ENCODE assay signal across 8 cellular contexts in the genomic region with DNA sequence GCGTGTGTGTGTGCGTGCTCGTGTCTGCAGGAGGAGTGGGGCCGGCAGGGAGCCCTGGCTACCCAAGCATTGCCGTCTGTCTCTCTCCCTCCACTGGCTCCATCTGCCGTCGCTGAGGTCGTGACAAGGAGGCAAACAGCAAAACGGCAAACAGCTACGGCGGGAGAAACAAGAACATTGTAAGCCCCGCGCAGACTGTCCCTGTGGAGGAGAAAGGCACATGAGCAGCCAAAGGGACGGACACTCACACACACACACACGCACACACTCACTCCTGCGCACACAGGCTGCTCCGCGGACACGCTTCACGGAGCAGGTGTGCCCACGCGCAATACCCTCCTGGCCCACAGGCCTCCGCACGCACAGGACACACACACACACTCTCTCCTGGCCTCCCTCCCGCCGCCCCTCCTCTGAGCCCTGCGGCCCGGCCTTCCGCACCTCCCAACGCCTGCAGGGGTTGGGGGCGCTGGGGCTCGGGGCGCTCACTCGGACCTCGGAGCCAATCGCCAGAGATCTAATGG. TPM values are rescaled to one million over a fixed set of nuclear protein-coding genes. Genes with fewer than 3 reads are reported as not detected.
A peak's percentile ranks its signal among the peaks of the same experiment; 100 is the strongest.
DNase-seq lines count a peak whose midpoint lies in the region; FAIRE-seq and TF ChIP-seq lines count a peak whose summit lies in the region.

No MANE protein-coding gene starts in this region.

- H3K9ac ChIP-seq in endodermal cell (ENCODE audit: extremely low read depth, low read length, poor library complexity, severe bottlenecking) (no peak overlapping the region), neural cell (ENCODE audit: low read length) (peak overlapping the region; percentile 68)

- no peaks in the 10 kb centered on the region for H3K36me3 ChIP-seq in endodermal cell (ENCODE audit: control insufficient read depth, insufficient read depth, low read length)
- H3K36me3 ChIP-seq in neural cell (ENCODE audit: insufficient read depth, low read length): no peaks in the 10 kb centered on the region

- H3K27me3 Mint-ChIP-seq in endodermal cell (ENCODE audit: insufficient read depth): peaks cover 9% of the 10 kb centered on the region

- H3K9me2 ChIP-seq in neural cell (ENCODE audit: insufficient read depth, low read length): no peaks in the 10 kb centered on the region

- DNase-seq in Ammon's horn (ENCODE audit: low spot score) (peak; percentile 29), GM19239 (ENCODE audit: insufficient read length, low spot score) (no peak), NCI-H774 (lab: John Stamatoyannopoulos, UW) (peak; percentile 43), endodermal cell (peak; percentile 83), SW 1271 (lab: John Stamatoyannopoulos, UW) (no peak)
- no peak for DNase-seq in stimulated activated CD4-positive, alpha-beta T cell treated with anti-CD3 and anti-CD28 coated beads, Interleukin-15, amount 100 ng/mL, for 24 hours
- no peak for DNase-seq in stimulated activated CD4-positive, alpha-beta T cell treated with anti-CD3 and anti-CD28 coated beads, Interleukin-4, amount 100 ng/mL, for 1 hour

- peak overlapping the region; percentile 70 for H3K4me3 ChIP-seq in endodermal cell (ENCODE audit: low read length)
- H3K4me3 ChIP-seq in neural cell (ENCODE audit: low read length): peak overlapping the region; percentile 51

- peak overlapping the region; percentile 50 for H3K27ac ChIP-seq in endodermal cell (ENCODE audit: low read depth, low read length)
- H3K27ac ChIP-seq in neural cell (ENCODE audit: low read length): peak overlapping the region; percentile 95

- peak overlapping the region; percentile 28 for H2AFZ ChIP-seq in neural cell (ENCODE audit: low read depth, low read length)

- WGBS in endodermal cell (ENCODE audit: insufficient coverage in 1 of 2, insufficient read length in 1 of 2), 2 experiments: 11 to 25% methylated on average over 7 to 33 of the region's 36 CpGs

- no peak for TF ChIP-seq EP300 in neural cell (conservative IDR thresholded peaks at IDR 0.05; ENCODE audit: poor library complexity, severe bottlenecking)

- no peak overlapping the region for H3K4me3 Mint-ChIP-seq in endodermal cell

- no peaks in the 10 kb centered on the region for H3K4me1 ChIP-seq in endodermal cell (ENCODE audit: control insufficient read depth, insufficient read depth, low read length)

- TF ChIP-seq CTCF in endodermal cell (conservative IDR thresholded peaks at IDR 0.05) (no peak), neural cell (IDR thresholded peaks at IDR 0.05; ENCODE audit: poor library complexity, severe bottlenecking) (peak; percentile 19)

- H3K9me3 Mint-ChIP-seq in endodermal cell: no peaks in the 10 kb centered on the region

- H3K9me3 ChIP-seq in endodermal cell (ENCODE audit: control insufficient read depth, low read length): no peaks in the 10 kb centered on the region
- H3K9me3 ChIP-seq in neural cell (ENCODE audit: low read length): no peaks in the 10 kb centered on the region

- H3K27me3 ChIP-seq in endodermal cell (ENCODE audit: control insufficient read depth, insufficient read depth, low read length, poor library complexity, severe bottlenecking) (peaks cover 96% of the 10 kb centered on the region), neural cell (ENCODE audit: insufficient read depth, low read depth, low read length) (peaks cover 22% of the 10 kb centered on the region)

- H4K20me1 ChIP-seq in neural cell (ENCODE audit: insufficient read depth): no peaks in the 10 kb centered on the region

- no peaks in the 10 kb centered on the region for H3K79me2 ChIP-seq in neural cell (replicated peaks; ENCODE audit: insufficient read depth, low read length)

- no peaks in the 10 kb centered on the region for H3K36me3 Mint-ChIP-seq in endodermal cell (ENCODE audit: low read depth)

- peaks cover 16% of the 10 kb centered on the region for H3F3A ChIP-seq in neural cell (ENCODE audit: insufficient read depth, low read length, poor library complexity, severe bottlenecking)

- H3K4me1 Mint-ChIP-seq in endodermal cell: peaks cover 1% of the 10 kb centered on the region

- H3K4me2 ChIP-seq in neural cell (ENCODE audit: low read length): no peak overlapping the region

- peak; percentile 72 for FAIRE-seq in GM19239 (lab: Jason Lieb, UNC)

- no peak for TF ChIP-seq RAD21 in neural cell (conservative IDR thresholded peaks at IDR 0.05)

- no peak overlapping the region for H3K27ac Mint-ChIP-seq in endodermal cell

TF ChIP-seq in neural cell, 6 proteins besides CTCF, POLR2A, EP300 and RAD21:
- TF ChIP-seq EZH2 (IDR thresholded peaks at IDR 0.05; ENCODE audit: borderline replicate concordance, insufficient read depth, low read length, poor library complexity, severe bottlenecking): no peak
- TF ChIP-seq, protein P1, sequence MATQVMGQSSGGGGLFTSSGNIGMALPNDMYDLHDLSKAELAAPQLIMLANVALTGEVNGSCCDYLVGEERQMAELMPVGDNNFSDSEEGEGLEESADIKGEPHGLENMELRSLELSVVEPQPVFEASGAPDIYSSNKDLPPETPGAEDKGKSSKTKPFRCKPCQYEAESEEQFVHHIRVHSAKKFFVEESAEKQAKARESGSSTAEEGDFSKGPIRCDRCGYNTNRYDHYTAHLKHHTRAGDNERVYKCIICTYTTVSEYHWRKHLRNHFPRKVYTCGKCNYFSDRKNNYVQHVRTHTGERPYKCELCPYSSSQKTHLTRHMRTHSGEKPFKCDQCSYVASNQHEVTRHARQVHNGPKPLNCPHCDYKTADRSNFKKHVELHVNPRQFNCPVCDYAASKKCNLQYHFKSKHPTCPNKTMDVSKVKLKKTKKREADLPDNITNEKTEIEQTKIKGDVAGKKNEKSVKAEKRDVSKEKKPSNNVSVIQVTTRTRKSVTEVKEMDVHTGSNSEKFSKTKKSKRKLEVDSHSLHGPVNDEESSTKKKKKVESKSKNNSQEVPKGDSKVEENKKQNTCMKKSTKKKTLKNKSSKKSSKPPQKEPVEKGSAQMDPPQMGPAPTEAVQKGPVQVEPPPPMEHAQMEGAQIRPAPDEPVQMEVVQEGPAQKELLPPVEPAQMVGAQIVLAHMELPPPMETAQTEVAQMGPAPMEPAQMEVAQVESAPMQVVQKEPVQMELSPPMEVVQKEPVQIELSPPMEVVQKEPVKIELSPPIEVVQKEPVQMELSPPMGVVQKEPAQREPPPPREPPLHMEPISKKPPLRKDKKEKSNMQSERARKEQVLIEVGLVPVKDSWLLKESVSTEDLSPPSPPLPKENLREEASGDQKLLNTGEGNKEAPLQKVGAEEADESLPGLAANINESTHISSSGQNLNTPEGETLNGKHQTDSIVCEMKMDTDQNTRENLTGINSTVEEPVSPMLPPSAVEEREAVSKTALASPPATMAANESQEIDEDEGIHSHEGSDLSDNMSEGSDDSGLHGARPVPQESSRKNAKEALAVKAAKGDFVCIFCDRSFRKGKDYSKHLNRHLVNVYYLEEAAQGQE (IDR thresholded peaks at IDR 0.05; ENCODE audit: borderline replicate concordance): no peak
- TF ChIP-seq SMC3 (conservative IDR thresholded peaks at IDR 0.05; ENCODE audit: poor library complexity): no peak
- TF ChIP-seq POLR2AphosphoS5 (IDR thresholded peaks at IDR 0.05): peak; percentile 61
- peak; percentile 32 for TF ChIP-seq MXI1 (conservative IDR thresholded peaks at IDR 0.05; ENCODE audit: poor library complexity, severe bottlenecking)
- no peak for TF ChIP-seq TAF1 (IDR thresholded peaks at IDR 0.05; ENCODE audit: low read depth)

RNA-seq across cellular contexts. Expression of a gene that starts 0.9 kb away (rescaled TPM):
- not detected for total RNA-seq in endodermal cell
- not detected for polyA plus RNA-seq in endodermal cell (2013, experiment 1 of 2)
- polyA plus RNA-seq in endodermal cell (2013, experiment 2 of 2): not detected
- polyA plus RNA-seq in neural cell: not detected in 2 replicates
- polyA minus RNA-seq in neural cell: not detected in 2 replicates

RNA-seq across cellular contexts. Expression of a gene that starts 23.6 kb away (rescaled TPM):
- total RNA-seq in endodermal cell: 10 to 100 TPM; 41.4 to 45.7 TPM
- polyA plus RNA-seq in endodermal cell (2013, experiment 1 of 2): 72.2 TPM
- polyA plus RNA-seq in endodermal cell (2013, experiment 2 of 2): 59.0 TPM
- polyA plus RNA-seq in neural cell: 169 and 187 TPM in 2 replicates
- polyA minus RNA-seq in neural cell: 134 and 165 TPM in 2 replicates

Comparison
In these comparisons a context has a peak if more than half of its experiments do, and no peak if none do; other contexts are left out.
1. DNase-seq: peak in Ammon's horn (single experiment), NCI-H774 (single experiment) and endodermal cell (single experiment); none in GM19239 (single experiment), stimulated activated CD4-positive, alpha-beta T cell treated with anti-CD3 and anti-CD28 coated beads, Interleukin-15, amount 100 ng/mL, for 24 hours (single experiment), SW 1271 (0 of 2) and stimulated activated CD4-positive, alpha-beta T cell treated with anti-CD3 and anti-CD28 coated beads, Interleukin-4, amount 100 ng/mL, for 1 hour (single experiment).